ENCODE assay signal across 8 cellular contexts in the genomic region with DNA sequence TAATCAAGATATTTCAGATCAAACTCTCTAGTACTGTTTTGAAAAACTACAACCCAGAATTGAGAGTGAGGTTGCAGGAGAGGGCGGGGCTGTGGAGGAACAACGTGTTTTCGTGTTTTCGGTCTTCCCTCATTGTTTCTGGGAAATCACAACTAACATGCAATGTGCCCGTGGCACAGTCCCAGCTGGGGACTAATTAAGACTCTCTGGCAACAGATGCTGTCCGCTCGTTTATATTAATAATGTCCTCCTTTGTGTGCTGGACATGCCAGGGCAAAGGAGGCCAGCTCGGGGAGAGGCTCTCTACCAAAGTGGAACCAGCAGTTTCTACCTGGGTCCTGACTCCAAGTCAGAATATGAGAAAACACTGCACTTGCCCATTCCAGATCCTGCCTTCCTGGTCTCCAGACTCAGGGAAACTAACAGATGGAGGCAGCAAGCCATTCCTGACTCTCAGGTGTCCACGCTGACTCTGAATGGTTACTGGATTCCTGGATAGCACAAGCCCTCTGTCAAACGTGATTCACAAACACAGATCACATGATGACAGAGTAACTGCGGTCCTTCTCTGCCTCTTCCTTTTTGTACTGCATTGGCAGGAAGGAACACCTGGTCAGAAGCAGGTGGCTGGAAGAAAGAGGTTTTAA.
DNase-seq lines count a peak whose midpoint lies in the region; ATAC-seq, FAIRE-seq and TF ChIP-seq lines count a peak whose summit lies in the region.

No MANE protein-coding gene starts in this region.

- no peaks in the 10 kb centered on the region for H4K20me1 ChIP-seq in OCI-LY7 (ENCODE audit: insufficient read depth, low read length)
- H4K20me1 ChIP-seq in K562 (replicated peaks; ENCODE audit: control insufficient read depth, insufficient read depth, low read length) = no peaks in the 10 kb centered on the region

- H3K27ac ChIP-seq in OCI-LY7 (ENCODE audit: low read depth, low read length, poor library complexity, severe bottlenecking) (peak overlapping the region; percentile 76), K562 (ENCODE audit: extremely low read depth, low read depth, low read length) (no peak overlapping the region)

- H2AFZ ChIP-seq in OCI-LY7 (ENCODE audit: low read length) = no peak overlapping the region
- H2AFZ ChIP-seq in K562 (ENCODE audit: low read depth, low read length) = peak overlapping the region; percentile 67

- peaks cover 0 to 8% of the 10 kb centered on the region in 2 experiments; a peak in 2 of 5 replicates for H3K27me3 ChIP-seq in K562 (ENCODE audit: control insufficient read depth in 2 of 2, insufficient read depth in 2 of 2, low read length in 2 of 2)

- CTCF ChIA-PET in OCI-LY7 (lab: Charles Lee; ENCODE audit: unreplicated experiment) = no interaction called here
- CTCF ChIA-PET in K562 (lab: Yijun Ruan, JAX; ENCODE audit: low intra/inter-chr PET ratio) = no interaction called here

- no peaks in the 10 kb centered on the region for H3K9me1 ChIP-seq in K562 (ENCODE audit: control insufficient read depth, insufficient read depth, low read length)

- H3K27me3 Mint-ChIP-seq in nephron progenitor cell (ENCODE audit: low read depth, poor library complexity) = peaks cover 4% of the 10 kb centered on the region

- H3K9me3 Mint-ChIP-seq in nephron progenitor cell = peaks cover 6% of the 10 kb centered on the region

- no peaks in the 10 kb centered on the region for H3K36me3 Mint-ChIP-seq in nephron progenitor cell (ENCODE audit: low read depth)

- no peak overlapping the region for H3K9ac ChIP-seq in K562 (ENCODE audit: insufficient read depth in 1 of 2, low read depth in 2 of 2, low read length in 2 of 2)

- peak overlapping the region; percentile 51 for H3K4me3 ChIP-seq in OCI-LY7 (ENCODE audit: low read depth, low read length, poor library complexity, severe bottlenecking)
- H3K4me3 ChIP-seq in K562 = no peak overlapping the region

- H3K9me3 ChIP-seq in OCI-LY7 (ENCODE audit: low read length) = peaks cover 18% of the 10 kb centered on the region; the same call in 1 of the 2 replicates
- H3K9me3 ChIP-seq in K562 (replicated peaks; ENCODE audit: control insufficient read depth, insufficient read depth, low read depth, low read length) = no peaks in the 10 kb centered on the region; the same call in 1 of the 2 replicates

- no peaks in the 10 kb centered on the region for H3K9me2 ChIP-seq in OCI-LY7 (ENCODE audit: insufficient read depth, low read length)

- TF ChIP-seq CTCF in OCI-LY7 (conservative IDR thresholded peaks at IDR 0.05; ENCODE audit: low read length) (no peak), K562 (IDR thresholded peaks at IDR 0.05 in 2 of 3, conservative IDR thresholded peaks at IDR 0.05 in 1 of 3; ENCODE audit: insufficient read depth in 2 of 3, low read depth in 1 of 3, low read length in 3 of 3) (no peak), nephron progenitor cell (IDR thresholded peaks at IDR 0.05) (no peak)

- intact Hi-C loops in OCI-LY7 (cut with micrococcal nuclease; ENCODE audit: unreplicated experiment) = no loop called here
- intact Hi-C loops in K562 (cut with micrococcal nuclease) = no loop called here

- H3K27ac Mint-ChIP-seq in nephron progenitor cell = peak overlapping the region; percentile 61

- no peak overlapping the region for H3K4me3 Mint-ChIP-seq in nephron progenitor cell

- BruUV-seq in OCI-LY7 (replicated peaks; lab: Mats Ljungman, UMichigan) (no TSS peak), K562 (replicated peaks; lab: Mats Ljungman, UMichigan) (no TSS peak)

- H3K79me2 ChIP-seq in OCI-LY7 (ENCODE audit: insufficient read depth, low read depth, low read length) (no peaks in the 10 kb centered on the region), K562 (ENCODE audit: control insufficient read depth, insufficient read depth, low read length) (no peaks in the 10 kb centered on the region)

- ATAC-seq in GM21529 (IDR thresholded peaks at IDR 0.05; ENCODE audit: unreplicated experiment) (peak; percentile 15), K562 (no peak), GM18519 (IDR thresholded peaks at IDR 0.05; ENCODE audit: low FRiP score, unreplicated experiment) (no peak), HG03280 (IDR thresholded peaks at IDR 0.05; ENCODE audit: unreplicated experiment) (no peak), GM18861 (IDR thresholded peaks at IDR 0.05; ENCODE audit: unreplicated experiment) (no peak)

- no peak for TF ChIP-seq POLR2A in K562 (conservative IDR thresholded peaks at IDR 0.05)

- TF ChIP-seq EP300 in K562 (IDR thresholded peaks at IDR 0.05; ENCODE audit: low read length) = no peak

- WGBS in K562 (ENCODE audit: insufficient coverage, low coverage, missing lambda C conversion rate) = 15% methylated on average over 11 of the region's 11 CpGs

- H3K4me2 ChIP-seq in OCI-LY7 (ENCODE audit: low read length) (peak overlapping the region; percentile 79), K562 (ENCODE audit: insufficient read depth, low read length) (peak overlapping the region; percentile 39)

- H3K4me1 ChIP-seq in OCI-LY7 (ENCODE audit: insufficient read depth, low read length, poor library complexity, severe bottlenecking) (peaks cover 89% of the 10 kb centered on the region), K562 (replicated peaks in 1 of 2; ENCODE audit: control insufficient read depth in 2 of 2, insufficient read depth in 2 of 2, low read length in 2 of 2) (no peaks in the 10 kb centered on the region; a peak in 2 of 5 replicates)

- no peak for FAIRE-seq in K562 (lab: Jason Lieb, UNC)

- H3K36me3 ChIP-seq in OCI-LY7 (ENCODE audit: insufficient read depth, low read length) = peaks cover 7% of the 10 kb centered on the region; the same call in 1 of the 2 replicates
- no peaks in the 10 kb centered on the region for H3K36me3 ChIP-seq in K562 (ENCODE audit: control insufficient read depth, insufficient read depth, low read length)

- in situ Hi-C loops in K562 (cut with MboI) = no loop called here
- in situ Hi-C loops in ACHN (cut with HindIII; ENCODE audit: low pct_ligation_motif_present, low pct_unique_long_range_greater_than_20kb, low sequenced_read_pairs) = no loop called here

- peak; percentile 94 for DNase-seq in OCI-LY7 (ENCODE audit: low spot score)
- no peak for DNase-seq in K562 (ENCODE audit: extremely low read depth in 1 of 4, low spot score in 3 of 4)
- no peak for DNase-seq in nephron progenitor cell
- DNase-seq in ACHN = no peak

- POLR2A ChIA-PET in OCI-LY7 (lab: Charles Lee) (no interaction called here), K562 (lab: Yijun Ruan, JAX) (no interaction called here)

- peaks cover 9% of the 10 kb centered on the region for H3K4me1 Mint-ChIP-seq in nephron progenitor cell

- TF ChIP-seq RAD21 in K562 (CRISPR knock-in tag; conservative IDR thresholded peaks at IDR 0.05 in 1 of 2, IDR thresholded peaks at IDR 0.05 in 1 of 2) = no peak

TF ChIP-seq in K562, 482 proteins besides CTCF, POLR2A, EP300 and RAD21 (continues in another document):
- TF ChIP-seq XRCC5 (IDR thresholded peaks at IDR 0.05; ENCODE audit: low read depth, low read length) (no peak), ARID4B (CRISPR knock-in tag; IDR thresholded peaks at IDR 0.05) (no peak), NR1H2 (CRISPR knock-in tag; IDR thresholded peaks at IDR 0.05) (no peak), SRSF1 (IDR thresholded peaks at IDR 0.05; ENCODE audit: low read depth, low read length) (no peak)
- TF ChIP-seq, protein P1, sequence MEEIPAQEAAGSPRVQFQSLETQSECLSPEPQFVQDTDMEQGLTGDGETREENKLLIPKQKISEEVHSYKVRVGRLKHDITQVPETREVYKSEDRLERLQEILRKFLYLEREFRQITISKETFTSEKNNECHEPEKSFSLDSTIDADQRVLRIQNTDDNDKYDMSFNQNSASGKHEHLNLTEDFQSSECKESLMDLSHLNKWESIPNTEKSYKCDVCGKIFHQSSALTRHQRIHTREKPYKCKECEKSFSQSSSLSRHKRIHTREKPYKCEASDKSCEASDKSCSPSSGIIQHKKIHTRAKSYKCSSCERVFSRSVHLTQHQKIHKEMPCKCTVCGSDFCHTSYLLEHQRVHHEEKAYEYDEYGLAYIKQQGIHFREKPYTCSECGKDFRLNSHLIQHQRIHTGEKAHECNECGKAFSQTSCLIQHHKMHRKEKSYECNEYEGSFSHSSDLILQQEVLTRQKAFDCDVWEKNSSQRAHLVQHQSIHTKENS (CRISPR knock-in tag; IDR thresholded peaks at IDR 0.05) = no peak
- TF ChIP-seq, protein P2, sequence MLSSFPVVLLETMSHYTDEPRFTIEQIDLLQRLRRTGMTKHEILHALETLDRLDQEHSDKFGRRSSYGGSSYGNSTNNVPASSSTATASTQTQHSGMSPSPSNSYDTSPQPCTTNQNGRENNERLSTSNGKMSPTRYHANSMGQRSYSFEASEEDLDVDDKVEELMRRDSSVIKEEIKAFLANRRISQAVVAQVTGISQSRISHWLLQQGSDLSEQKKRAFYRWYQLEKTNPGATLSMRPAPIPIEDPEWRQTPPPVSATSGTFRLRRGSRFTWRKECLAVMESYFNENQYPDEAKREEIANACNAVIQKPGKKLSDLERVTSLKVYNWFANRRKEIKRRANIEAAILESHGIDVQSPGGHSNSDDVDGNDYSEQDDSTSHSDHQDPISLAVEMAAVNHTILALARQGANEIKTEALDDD (IDR thresholded peaks at IDR 0.05) = no peak
